In genomic region chr2:102129082-102129481, GRCh38 we compare ENCODE assay signal across 1 cellular context.
TF ChIP-seq lines count a peak whose summit lies in the region.

No MANE protein-coding gene starts in this region.

TF ChIP-seq in HepG2, 621 proteins besides CTCF, POLR2A, EP300 and RAD21:
- TF ChIP-seq ZMYM2 (CRISPR knock-in tag; IDR thresholded peaks at IDR 0.05), result no peak
- TF ChIP-seq ZNF709 (CRISPR knock-in tag; IDR thresholded peaks at IDR 0.05), result no peak
- TF ChIP-seq MEF2D (CRISPR knock-in tag; IDR thresholded peaks at IDR 0.05), result no peak
- TF ChIP-seq, protein P1, sequence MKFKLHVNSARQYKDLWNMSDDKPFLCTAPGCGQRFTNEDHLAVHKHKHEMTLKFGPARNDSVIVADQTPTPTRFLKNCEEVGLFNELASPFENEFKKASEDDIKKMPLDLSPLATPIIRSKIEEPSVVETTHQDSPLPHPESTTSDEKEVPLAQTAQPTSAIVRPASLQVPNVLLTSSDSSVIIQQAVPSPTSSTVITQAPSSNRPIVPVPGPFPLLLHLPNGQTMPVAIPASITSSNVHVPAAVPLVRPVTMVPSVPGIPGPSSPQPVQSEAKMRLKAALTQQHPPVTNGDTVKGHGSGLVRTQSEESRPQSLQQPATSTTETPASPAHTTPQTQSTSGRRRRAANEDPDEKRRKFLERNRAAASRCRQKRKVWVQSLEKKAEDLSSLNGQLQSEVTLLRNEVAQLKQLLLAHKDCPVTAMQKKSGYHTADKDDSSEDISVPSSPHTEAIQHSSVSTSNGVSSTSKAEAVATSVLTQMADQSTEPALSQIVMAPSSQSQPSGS (CRISPR knock-in tag; IDR thresholded peaks at IDR 0.05), result no peak
- no peak for TF ChIP-seq YEATS4 (CRISPR knock-in tag; IDR thresholded peaks at IDR 0.05; ENCODE audit: borderline replicate concordance)
- TF ChIP-seq ZNF263 (CRISPR knock-in tag; IDR thresholded peaks at IDR 0.05), result no peak
- peak; percentile 98 for TF ChIP-seq FOXP1 (IDR thresholded peaks at IDR 0.05)
- no peak for TF ChIP-seq FOXP1 (CRISPR knock-in tag; IDR thresholded peaks at IDR 0.05)
